8 cellular contexts compared by ENCODE assay signal in the genomic region with DNA sequence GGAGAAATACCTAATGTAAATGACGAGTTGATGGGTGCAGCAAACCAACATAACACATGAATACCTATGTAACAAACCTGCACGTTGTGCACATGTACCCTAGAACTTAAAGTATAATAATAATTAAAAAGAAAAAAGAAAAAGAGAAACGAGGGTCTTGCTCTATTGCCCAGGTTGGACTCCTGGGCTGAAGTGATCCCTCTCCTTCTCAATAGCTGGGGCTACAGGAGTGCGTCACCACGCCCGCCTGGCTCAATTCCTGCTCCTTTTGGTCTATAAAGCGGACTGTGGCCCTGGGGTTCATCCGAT. TPM values are rescaled to one million over a fixed set of nuclear protein-coding genes. Genes with fewer than 3 reads are reported as not detected.
DNase-seq lines count a peak whose midpoint lies in the region; ATAC-seq and TF ChIP-seq lines count a peak whose summit lies in the region.

No MANE protein-coding gene starts in this region.

- peak overlapping the region; percentile 87 for H3K4me3 ChIP-seq in fibroblast of villous mesenchyme (ENCODE audit: low read depth, low read length)

- peak overlapping the region; percentile 96 to 97 for H3K27ac Mint-ChIP-seq in T-cell
- peak overlapping the region; percentile 97 for H3K27ac Mint-ChIP-seq in progenitor cell of endocrine pancreas

- H3K4me3 Mint-ChIP-seq in T-cell = peak overlapping the region; percentile 87 to 89 (median 89)
- peak overlapping the region; percentile 91 for H3K4me3 Mint-ChIP-seq in progenitor cell of endocrine pancreas (ENCODE audit: low read depth)

- H3K27me3 Mint-ChIP-seq in T-cell (no peaks in the 10 kb centered on the region), progenitor cell of endocrine pancreas (peaks cover 3% of the 10 kb centered on the region)

- ATAC-seq in T-cell (replicated peaks in 1 of 4) (no peak), HG03520 (IDR thresholded peaks at IDR 0.05; ENCODE audit: unreplicated experiment) (no peak)

- H3K4me1 Mint-ChIP-seq in T-cell = peaks cover 16 to 33% (median 30%) of the 10 kb centered on the region in 3 donors
- peaks cover 7% of the 10 kb centered on the region for H3K4me1 Mint-ChIP-seq in progenitor cell of endocrine pancreas (ENCODE audit: low read depth)

- TF ChIP-seq CTCF in fibroblast of villous mesenchyme (IDR thresholded peaks at IDR 0.05; ENCODE audit: insufficient read depth, low read depth, low read length) (no peak), progenitor cell of endocrine pancreas (IDR thresholded peaks at IDR 0.05; ENCODE audit: unreplicated experiment) (no peak)

- H3K9me3 Mint-ChIP-seq in T-cell = no peaks in the 10 kb centered on the region
- H3K9me3 Mint-ChIP-seq in progenitor cell of endocrine pancreas (ENCODE audit: low read depth) = no peaks in the 10 kb centered on the region

- peak; percentile 88 for DNase-seq in EL
- no peak for DNase-seq in T-cell
- peak; percentile 88 for DNase-seq in fibroblast of villous mesenchyme (ENCODE audit: low read depth)
- DNase-seq in progenitor cell of endocrine pancreas (ENCODE audit: low spot score, unreplicated experiment) = no peak
- no peak for DNase-seq in cerebellar cortex (ENCODE audit: low spot score)
- no peak for DNase-seq in stimulated activated naive CD4-positive, alpha-beta T cell (lab: John Stamatoyannopoulos, UW)
- no peak for DNase-seq in NCI-H128 (lab: John Stamatoyannopoulos, UW; ENCODE audit: unreplicated experiment)

- POLR2A ChIA-PET in T-cell (lab: Charles Lee) = no interaction called here

- CTCF ChIA-PET in T-cell (lab: Charles Lee) = interaction anchor here in 1 of 2 donors (0.9 kb wide), 1 partner anchor 54 kb away, joined by 12 read pairs; no protein-coding TSS in a partner anchor

- H3K36me3 Mint-ChIP-seq in T-cell = peaks cover 22% of the 10 kb centered on the region
- no peaks in the 10 kb centered on the region for H3K36me3 Mint-ChIP-seq in progenitor cell of endocrine pancreas (ENCODE audit: insufficient read depth)

RNA-seq across cellular contexts. Expression of a gene that starts 0.5 kb away (rescaled TPM):
- total RNA-seq in T-cell (10 to 100 TPM; 15.1 to 65.8 (median 21.0) TPM), fibroblast of villous mesenchyme (59.9 and 67.8 TPM in 2 replicates), progenitor cell of endocrine pancreas (46.3 and 49.6 TPM in 2 replicates)

RNA-seq across cellular contexts. Expression of a gene that starts 35.0 kb away (rescaled TPM):
- total RNA-seq in T-cell (not detected), fibroblast of villous mesenchyme (not detected in 2 replicates), progenitor cell of endocrine pancreas (not detected in 2 replicates)

RNA-seq across cellular contexts. Expression of a gene that starts 50.4 kb away (rescaled TPM):
- 1 to 10 TPM; 1.5 to 3.2 (median 1.8) TPM for total RNA-seq in T-cell
- total RNA-seq in fibroblast of villous mesenchyme = 0.97 and 3.0 TPM in 2 replicates
- 3.0 and 3.6 TPM in 2 replicates for total RNA-seq in progenitor cell of endocrine pancreas

RNA-seq across cellular contexts. Expression of a gene that starts 58.5 kb away (rescaled TPM):
- total RNA-seq in T-cell = under 1 TPM in 2 of 5 donors, not detected in 3; 0.30 to 0.70 TPM
- 0.32 TPM in 1 of 2 replicates, not detected in the other for total RNA-seq in fibroblast of villous mesenchyme
- total RNA-seq in progenitor cell of endocrine pancreas = not detected in 2 replicates

Comparison
In these comparisons a context has a peak if more than half of its experiments do, and no peak if none do; other contexts are left out.
1. DNase-seq: peak in EL (single experiment) and fibroblast of villous mesenchyme (single experiment); none in T-cell (0 of 34), progenitor cell of endocrine pancreas (single experiment), cerebellar cortex (single experiment), stimulated activated naive CD4-positive, alpha-beta T cell (0 of 6) and NCI-H128 (single experiment).